Comparison of ENCODE assay signal across 10 cellular contexts in the genomic region with DNA sequence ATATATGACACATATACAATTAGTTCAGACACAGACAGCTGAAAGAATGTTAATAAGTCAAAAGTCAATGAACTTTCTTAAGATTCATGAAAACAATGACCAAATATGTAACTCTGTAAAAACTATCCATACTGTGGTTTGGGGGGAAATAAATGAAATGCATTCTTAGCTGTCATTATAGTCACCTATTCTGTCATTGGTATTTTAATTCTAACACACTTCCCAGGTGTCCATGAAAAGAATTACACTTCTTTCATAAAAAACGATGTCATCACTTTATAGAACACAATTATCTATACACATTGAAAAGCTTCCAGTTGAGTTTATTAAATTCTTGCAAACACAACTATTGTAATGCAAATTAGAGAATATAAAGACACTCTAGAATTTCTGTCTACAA. TPM values are rescaled to one million over a fixed set of nuclear protein-coding genes. Genes with fewer than 3 reads are reported as not detected.
"Had no signal": no experiment of that assay in that cellular context is flagged by ENCODE, and none has a peak within 500 bp of the region (broad histone marks: within the 10 kb centered on the region; RNA-seq: fewer than 3 reads in every experiment).

No MANE protein-coding gene starts in this region.

- H3K27ac ChIP-seq: GM23248 had no signal

- FAIRE-seq: H1, H54, HTR-8/SVneo, K562 had no signal

- H2AFZ ChIP-seq: GM23248 had no signal

- H3K4me3 ChIP-seq: GM23248, K562 had no signal

- DNase-seq: GM23248, H9, HCEC 1CT, HFFc6, IMR-90, KG1 had no signal

- H3K9ac ChIP-seq: GM23248 had no signal

RNA-seq across cellular contexts. Expression of gene PPFIA2, which starts 35.8 kb away (rescaled TPM):
- polyA plus RNA-seq: GM23248, K562 had no signal
